ENCODE assay signal across 9 cellular contexts in the genomic region with DNA sequence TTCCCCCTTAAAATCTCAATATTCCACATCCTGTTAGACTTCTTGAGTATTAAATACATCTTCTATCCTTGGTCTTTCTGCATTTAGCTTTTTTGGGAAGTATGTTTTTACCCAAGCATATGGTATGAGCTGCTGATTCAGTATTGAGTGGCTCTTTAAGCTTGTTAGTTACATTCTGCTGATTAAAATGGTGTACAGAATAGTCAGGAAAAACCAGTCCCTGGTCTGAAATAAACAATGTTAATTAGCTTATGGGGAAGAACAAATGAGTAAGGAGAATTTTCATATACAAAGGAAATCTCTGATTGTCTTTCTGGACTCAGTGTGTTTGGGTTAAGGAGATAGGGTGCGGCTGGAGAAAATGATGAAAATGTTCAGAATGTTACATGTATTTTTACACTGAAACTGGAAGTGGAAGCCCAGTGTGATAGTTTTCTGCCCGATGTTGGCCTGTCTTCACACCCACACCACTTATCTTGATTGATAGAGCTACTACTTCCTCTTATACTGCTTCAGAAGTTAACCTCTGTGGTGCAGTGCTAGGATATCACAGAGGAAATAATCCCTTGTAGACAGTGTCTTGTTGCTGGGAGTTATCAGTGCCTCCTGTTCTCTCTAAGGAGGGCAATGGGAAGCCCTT.
DNase-seq lines count a peak whose midpoint lies in the region; ATAC-seq and TF ChIP-seq lines count a peak whose summit lies in the region.
"Had no signal": no experiment of that assay in that cellular context is flagged by ENCODE, and none has a peak within 500 bp of the region (broad histone marks: within the 10 kb centered on the region; RNA-seq: fewer than 3 reads in every experiment).

No MANE protein-coding gene starts in this region.

- ATAC-seq in GM19468 (IDR thresholded peaks at IDR 0.05; ENCODE audit: extremely low read depth, unreplicated experiment) (peak; percentile 72), HG03565 (IDR thresholded peaks at IDR 0.05; ENCODE audit: unreplicated experiment) (peak; percentile 85), body of pancreas (no peak)

- 31 to 52% methylated on average over 2 of the region's 2 CpGs for WGBS in body of pancreas, 2 donors

- peaks cover 23% of the 10 kb centered on the region for H3K4me1 ChIP-seq in adipocyte (ENCODE audit: control insufficient read depth, insufficient read depth, low read length)
- H3K4me1 ChIP-seq in body of pancreas = no peaks in the 10 kb centered on the region
- no peaks in the 10 kb centered on the region for H3K4me1 ChIP-seq in SJCRH30

- H3K9me3 ChIP-seq in adipocyte (ENCODE audit: control insufficient read depth, low read length) (no peaks in the 10 kb centered on the region), body of pancreas (no peaks in the 10 kb centered on the region), SJCRH30 (replicated peaks) (peaks cover under 1% of the 10 kb centered on the region; the same call in 1 of the 2 replicates)

- H3K27ac ChIP-seq in body of pancreas = no peak overlapping the region
- no peak overlapping the region for H3K27ac ChIP-seq in SJCRH30
- H3K27ac ChIP-seq: KMS-11 had no signal

- no peak for TF ChIP-seq POLR2A in body of pancreas (IDR thresholded peaks at IDR 0.05)

- H3K36me3 ChIP-seq in adipocyte (ENCODE audit: control insufficient read depth, insufficient read depth, low read length, severe bottlenecking) (no peaks in the 10 kb centered on the region), body of pancreas (replicated peaks in 1 of 2; ENCODE audit: insufficient read depth in 1 of 2, low read depth in 2 of 2) (peaks cover 0 to 5% of the 10 kb centered on the region in 2 donors), SJCRH30 (peaks cover 32% of the 10 kb centered on the region)

- H3K4me3 ChIP-seq in adipocyte (ENCODE audit: low read length) (no peak overlapping the region), body of pancreas (no peak overlapping the region), SJCRH30 (no peak overlapping the region)

- DNase-seq in CD1c-positive myeloid dendritic cell (ENCODE audit: extremely low spot score) = peak; percentile 39
- DNase-seq in adipocyte (ENCODE audit: low read depth) = peak; percentile 26
- no peak for DNase-seq in body of pancreas
- no peak for DNase-seq in activated CD4-positive, alpha-beta T cell treated with anti-CD3 and anti-CD28 coated beads, Interleukin-2, amount 50 U/mL, for 4 hours
- DNase-seq in SJCRH30 = no peak
- no peak for DNase-seq in GOT3 (lab: John Stamatoyannopoulos, UW)

- no peak overlapping the region for H3K9ac ChIP-seq in adipocyte (ENCODE audit: low read length)
- H3K9ac ChIP-seq: KMS-11 had no signal

- intact Hi-C loops in body of pancreas (cut with DNase I) = no loop called here

- TF ChIP-seq CTCF in body of pancreas (IDR thresholded peaks at IDR 0.05) = no peak

- no peaks in the 10 kb centered on the region for H3K27me3 ChIP-seq in adipocyte (replicated peaks; ENCODE audit: control insufficient read depth, insufficient read depth, low read length)
- H3K27me3 ChIP-seq in body of pancreas = no peaks in the 10 kb centered on the region
- no peaks in the 10 kb centered on the region for H3K27me3 ChIP-seq in SJCRH30

Comparison
In these comparisons a context has a peak if more than half of its experiments do, and no peak if none do; other contexts are left out.
1. DNase-seq: peak in CD1c-positive myeloid dendritic cell (single experiment) and adipocyte (single experiment); none in body of pancreas (0 of 4), activated CD4-positive, alpha-beta T cell treated with anti-CD3 and anti-CD28 coated beads, Interleukin-2, amount 50 U/mL, for 4 hours (0 of 2), SJCRH30 (0 of 2) and GOT3 (single experiment).